In the genomic region with DNA sequence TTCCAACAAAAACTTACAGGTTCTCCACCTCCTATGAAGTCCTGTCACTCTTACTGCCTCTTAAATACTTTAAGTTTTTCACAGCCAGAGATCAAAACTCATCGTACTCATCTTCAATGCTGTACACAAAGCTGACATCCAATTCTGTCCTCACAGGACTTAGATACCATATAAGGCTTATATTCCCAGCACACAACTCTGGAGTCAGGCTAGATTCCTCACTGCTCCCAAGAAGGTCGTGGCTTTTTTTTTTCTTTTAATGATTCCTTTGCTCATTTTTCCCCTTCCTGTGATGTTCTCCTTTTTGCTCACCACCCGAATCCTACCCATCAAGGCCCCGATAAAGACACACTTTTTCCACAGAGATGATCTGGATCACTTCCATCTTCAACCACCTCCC, we compare ENCODE assay signal across 8 cellular contexts. TPM values are rescaled to one million over a fixed set of nuclear protein-coding genes. Genes with fewer than 3 reads are reported as not detected.
DNase-seq lines count a peak whose midpoint lies in the region; ATAC-seq and TF ChIP-seq lines count a peak whose summit lies in the region.

No MANE protein-coding gene starts in this region.

- peak overlapping the region; percentile 91 to 100 (median 98) for H3K27ac Mint-ChIP-seq in naive thymus-derived CD8-positive, alpha-beta T cell

- DNase-seq in AG09309 (ENCODE audit: low read depth) = no peak
- DNase-seq in naive thymus-derived CD8-positive, alpha-beta T cell = no peak
- no peak for DNase-seq in cortex of kidney (lab: John Stamatoyannopoulos, UW)
- no peak for DNase-seq in SK-N-DZ (ENCODE audit: low spot score)
- no peak for DNase-seq in EL
- DNase-seq in DMS153 treated with DMSO at 0.1 percent for 48 hours (lab: John Stamatoyannopoulos, UW; ENCODE audit: unreplicated experiment) = no peak

- no peaks in the 10 kb centered on the region for H3K9me3 ChIP-seq in KOPT-K1 (ENCODE audit: insufficient read depth, low read length, poor library complexity, severe bottlenecking)

- no peak for TF ChIP-seq CTCF in AG09309 (IDR thresholded peaks at IDR 0.05; ENCODE audit: control insufficient read depth, insufficient read depth, low read depth, low read length, missing control alignments)

- H3K9me3 Mint-ChIP-seq in naive thymus-derived CD8-positive, alpha-beta T cell = peaks cover 0 to 22% (median 0%) of the 10 kb centered on the region in 9 donors

- peaks cover 21 to 78% (median 44%) of the 10 kb centered on the region in 4 donors for H3K4me1 Mint-ChIP-seq in naive thymus-derived CD8-positive, alpha-beta T cell

- peak overlapping the region; percentile 92 for H3K4me3 ChIP-seq in AG09309 (ENCODE audit: control insufficient read depth, low read depth, low read length)

- peaks cover 12 to 37% (median 21%) of the 10 kb centered on the region in 3 donors for H3K36me3 Mint-ChIP-seq in naive thymus-derived CD8-positive, alpha-beta T cell

- no peaks in the 10 kb centered on the region for H3K27me3 Mint-ChIP-seq in naive thymus-derived CD8-positive, alpha-beta T cell

- H3K4me3 Mint-ChIP-seq in naive thymus-derived CD8-positive, alpha-beta T cell = peak overlapping the region; percentile 93 to 99 (median 98)

- H3K27ac ChIP-seq in KOPT-K1 (ENCODE audit: low read depth, low read length, poor library complexity, severe bottlenecking) (peak overlapping the region; percentile 93), cingulate gyrus (ENCODE audit: low read depth, low read length) (peak overlapping the region; percentile 87)

- POLR2A ChIA-PET in naive thymus-derived CD8-positive, alpha-beta T cell (lab: Charles Lee) = interaction anchor here (0.6 to 3.3 kb wide), 11 partner anchors 9 to 749 kb away, joined by 3 to 35 read pairs (median 9); a partner anchor contains a TSS

- H3K36me3 ChIP-seq in KOPT-K1 (ENCODE audit: insufficient read depth, low read length) = peaks cover 4% of the 10 kb centered on the region; the same call in 1 of the 2 replicates

- ATAC-seq in naive thymus-derived CD8-positive, alpha-beta T cell = no peak

RNA-seq across cellular contexts. Expression of a gene that starts 0.9 kb away (rescaled TPM):
- 10 to 100 TPM; 34.3 to 35.5 TPM for total RNA-seq in naive thymus-derived CD8-positive, alpha-beta T cell
- 10 to 100 TPM; 25.7 to 51.5 (median 31.9) TPM for polyA plus RNA-seq in naive thymus-derived CD8-positive, alpha-beta T cell
- polyA plus RNA-seq in SK-N-DZ (2014; cell fraction: cytosol; rRNA removed) = 43.3 and 48.5 TPM in 2 replicates
- polyA plus RNA-seq in SK-N-DZ (2014; cell fraction: nucleus; rRNA removed) = 25.8 and 33.4 TPM in 2 replicates

RNA-seq across cellular contexts. Expression of a gene that starts 1.0 kb away (rescaled TPM):
- total RNA-seq in naive thymus-derived CD8-positive, alpha-beta T cell = 100 to 1,000 TPM; 119 to 127 TPM
- 10 to 100 TPM; 27.3 to 37.6 (median 33.8) TPM for polyA plus RNA-seq in naive thymus-derived CD8-positive, alpha-beta T cell
- 15.8 and 19.5 TPM in 2 replicates for polyA plus RNA-seq in SK-N-DZ (2014; cell fraction: cytosol; rRNA removed)
- 75.9 and 91.3 TPM in 2 replicates for polyA plus RNA-seq in SK-N-DZ (2014; cell fraction: nucleus; rRNA removed)

RNA-seq across cellular contexts. Expression of a gene that starts 44.6 kb away (rescaled TPM):
- total RNA-seq in naive thymus-derived CD8-positive, alpha-beta T cell = 10 to 100 TPM; 13.7 to 14.0 TPM
- polyA plus RNA-seq in naive thymus-derived CD8-positive, alpha-beta T cell = 10 to 100 TPM; 15.6 to 22.1 (median 17.3) TPM
- polyA plus RNA-seq in SK-N-DZ (2014; cell fraction: cytosol; rRNA removed) = 19.4 and 20.2 TPM in 2 replicates
- 5.5 and 14.3 TPM in 2 replicates for polyA plus RNA-seq in SK-N-DZ (2014; cell fraction: nucleus; rRNA removed)
